21 cellular contexts compared by ENCODE assay signal in genomic region chr15:28937271-28937670, GRCh38. TPM values are rescaled to one million over a fixed set of nuclear protein-coding genes. Genes with fewer than 3 reads are reported as not detected.
DNase-seq lines count a peak whose midpoint lies in the region; ATAC-seq and TF ChIP-seq lines count a peak whose summit lies in the region.
"Had no signal": no experiment of that assay in that cellular context is flagged by ENCODE, and none has a peak within 500 bp of the region (broad histone marks: within the 10 kb centered on the region; RNA-seq: fewer than 3 reads in every experiment).

No MANE protein-coding gene starts in this region.

- H3K14ac ChIP-seq in neuronal stem cell (ENCODE audit: low read length) = peak overlapping the region; percentile 63

- H3K27me3 Mint-ChIP-seq in activated CD4-positive, alpha-beta T cell treated with anti-CD3 and anti-CD28 coated beads, Interleukin-2, amount 10 ng/mL, durations not matched to agents 7 days and 5 days = no peaks in the 10 kb centered on the region
- H3K27me3 Mint-ChIP-seq in CD8-positive, alpha-beta memory T cell = peaks cover 0 to 4% of the 10 kb centered on the region in 2 donors
- H3K27me3 Mint-ChIP-seq in activated naive CD8-positive, alpha-beta T cell treated with anti-CD3 and anti-CD28 coated beads, Interleukin-2, amount 50 U/mL, for 24 hours = no peaks in the 10 kb centered on the region

- peak overlapping the region; percentile 50 for H3K4me3 Mint-ChIP-seq in activated CD4-positive, alpha-beta T cell treated with anti-CD3 and anti-CD28 coated beads, Interleukin-2, amount 10 ng/mL, durations not matched to agents 7 days and 5 days
- peak overlapping the region; percentile 17 to 87 (median 76) for H3K4me3 Mint-ChIP-seq in CD8-positive, alpha-beta memory T cell
- peak overlapping the region; percentile 41 for H3K4me3 Mint-ChIP-seq in activated naive CD8-positive, alpha-beta T cell treated with anti-CD3 and anti-CD28 coated beads, Interleukin-2, amount 50 U/mL, for 24 hours

- H3K18ac ChIP-seq in neuronal stem cell (ENCODE audit: low read length) = no peak overlapping the region

- H2BK15ac ChIP-seq in neuronal stem cell (ENCODE audit: low read length) = no peak overlapping the region

- DNase-seq in activated CD4-positive, alpha-beta T cell treated with anti-CD3 and anti-CD28 coated beads, Interleukin-2, amount 10 ng/mL, durations not matched to agents 7 days and 5 days = no peak
- no peak for DNase-seq in activated CD4-positive, alpha-beta T cell treated with anti-CD3 and anti-CD28 coated beads, Interleukin-2, amount 50 U/mL, for 4 hours
- no peak for DNase-seq in CD8-positive, alpha-beta memory T cell
- no peak for DNase-seq in activated naive CD8-positive, alpha-beta T cell treated with anti-CD3 and anti-CD28 coated beads, Interleukin-2, amount 50 U/mL, for 24 hours
- DNase-seq in neuronal stem cell (ENCODE audit: low spot score) (no peak), suprapubic skin (ENCODE audit: low spot score in 2 of 2) (no peak), NCI-H526 (lab: John Stamatoyannopoulos, UW) (no peak)
- DNase-seq: activated effector memory CD4-positive, alpha-beta T cell treated with Interleukin-2 at 50 U/mL for 16 hours; central memory CD4-positive, alpha-beta T cell; DMS153; foreskin fibroblast; GM23248; NCI-H187; NCI-H2227 treated with DMSO at 0.1 percent for 48 hours; occipital lobe; SHP77; stimulated activated CD4-positive, alpha-beta T cell treated with anti-CD3 and anti-CD28 coated beads, Interleukin-4, amount 100 ng/mL, for 24 hours had no signal

- peak overlapping the region; percentile 30 for H3K9ac ChIP-seq in neuronal stem cell (ENCODE audit: low read depth, low read length, poor library complexity)
- H3K9ac ChIP-seq: GM23248 had no signal

- peaks cover 92% of the 10 kb centered on the region for H3K4me1 ChIP-seq in CD8-positive, alpha-beta memory T cell (ENCODE audit: insufficient read depth, low read length)
- H3K4me1 ChIP-seq in neuronal stem cell (ENCODE audit: control insufficient read depth in 2 of 2, insufficient read depth in 1 of 2, low read depth in 1 of 2, low read length in 2 of 2) (no peaks in the 10 kb centered on the region), suprapubic skin (no peaks in the 10 kb centered on the region)
- H3K4me1 ChIP-seq: A549, ascending aorta had no signal

- no peak for TF ChIP-seq POLR2A in suprapubic skin (IDR thresholded peaks at IDR 0.05)

- H3K23ac ChIP-seq in neuronal stem cell (ENCODE audit: low read depth, low read length, poor library complexity) = no peak overlapping the region

- no peak for ATAC-seq in activated naive CD8-positive, alpha-beta T cell treated with anti-CD3 and anti-CD28 coated beads, Interleukin-2, amount 50 U/mL, for 24 hours
- no peak for ATAC-seq in GM19351 (IDR thresholded peaks at IDR 0.05; ENCODE audit: unreplicated experiment)
- ATAC-seq: A549, K562 had no signal

- H3K9me3 ChIP-seq in CD8-positive, alpha-beta memory T cell (ENCODE audit: low read length) = no peaks in the 10 kb centered on the region
- H3K9me3 ChIP-seq in neuronal stem cell (replicated peaks in 1 of 2; ENCODE audit: control insufficient read depth in 2 of 2, insufficient read depth in 1 of 2, low read depth in 1 of 2, low read length in 2 of 2) = peaks cover 8 to 19% of the 10 kb centered on the region in 2 donors
- H3K9me3 ChIP-seq in suprapubic skin = no peaks in the 10 kb centered on the region
- H3K9me3 ChIP-seq: A549, ascending aorta had no signal

- H4K91ac ChIP-seq in neuronal stem cell (ENCODE audit: low read depth, low read length, poor library complexity) = no peak overlapping the region

- H3K4me1 Mint-ChIP-seq in activated CD4-positive, alpha-beta T cell treated with anti-CD3 and anti-CD28 coated beads, Interleukin-2, amount 10 ng/mL, durations not matched to agents 7 days and 5 days = peaks cover 67% of the 10 kb centered on the region
- peaks cover 64 to 92% (median 78%) of the 10 kb centered on the region in 3 donors for H3K4me1 Mint-ChIP-seq in CD8-positive, alpha-beta memory T cell
- peaks cover 86% of the 10 kb centered on the region for H3K4me1 Mint-ChIP-seq in activated naive CD8-positive, alpha-beta T cell treated with anti-CD3 and anti-CD28 coated beads, Interleukin-2, amount 50 U/mL, for 24 hours

- H3K36me3 Mint-ChIP-seq in activated CD4-positive, alpha-beta T cell treated with anti-CD3 and anti-CD28 coated beads, Interleukin-2, amount 10 ng/mL, durations not matched to agents 7 days and 5 days (ENCODE audit: low read depth) = peaks cover 6% of the 10 kb centered on the region
- peaks cover 0 to 14% (median 5%) of the 10 kb centered on the region in 3 donors for H3K36me3 Mint-ChIP-seq in CD8-positive, alpha-beta memory T cell
- H3K36me3 Mint-ChIP-seq in activated naive CD8-positive, alpha-beta T cell treated with anti-CD3 and anti-CD28 coated beads, Interleukin-2, amount 50 U/mL, for 24 hours (ENCODE audit: low read depth) = peaks cover 7% of the 10 kb centered on the region

- no peak overlapping the region for H2BK5ac ChIP-seq in neuronal stem cell (ENCODE audit: low read length)

- H4K8ac ChIP-seq in neuronal stem cell (ENCODE audit: low read depth, low read length) = no peak overlapping the region

- TF ChIP-seq CTCF in suprapubic skin (IDR thresholded peaks at IDR 0.05) = no peak

- H3K36me3 ChIP-seq in CD8-positive, alpha-beta memory T cell (ENCODE audit: insufficient read depth, low read length) = peaks cover 4% of the 10 kb centered on the region
- H3K36me3 ChIP-seq in neuronal stem cell (replicated peaks in 1 of 2; ENCODE audit: control insufficient read depth in 2 of 2, insufficient read depth in 2 of 2, low read length in 2 of 2) (peaks cover 2 to 23% of the 10 kb centered on the region in 2 donors), suprapubic skin (no peaks in the 10 kb centered on the region)
- H3K36me3 ChIP-seq: ascending aorta had no signal

- POLR2A ChIA-PET in activated CD4-positive, alpha-beta T cell treated with anti-CD3 and anti-CD28 coated beads, Interleukin-2, amount 10 ng/mL, durations not matched to agents 7 days and 5 days (lab: Charles Lee) = no interaction called here
- POLR2A ChIA-PET in CD8-positive, alpha-beta memory T cell (lab: Charles Lee) = interaction anchor here (1.5 to 2.0 kb wide), 2 partner anchors 11 to 16 kb away, joined by 3 to 7 read pairs; no protein-coding TSS in a partner anchor

- no peak for TF ChIP-seq EP300 in suprapubic skin (IDR thresholded peaks at IDR 0.05)

- H3K27ac ChIP-seq in CD8-positive, alpha-beta memory T cell (ENCODE audit: low read depth, low read length) = no peak overlapping the region
- H3K27ac ChIP-seq in neuronal stem cell (replicated peaks; ENCODE audit: low read length) (no peak overlapping the region), suprapubic skin (no peak overlapping the region)
- H3K27ac ChIP-seq: A549, ascending aorta, GM23248 had no signal

- no peaks in the 10 kb centered on the region for H3K27me3 ChIP-seq in CD8-positive, alpha-beta memory T cell (ENCODE audit: insufficient read depth, low read length, poor library complexity, severe bottlenecking)
- H3K27me3 ChIP-seq in neuronal stem cell (ENCODE audit: control insufficient read depth in 3 of 3, insufficient read depth in 3 of 3, low read depth in 1 of 3, low read length in 3 of 3) (no peaks in the 10 kb centered on the region), suprapubic skin (no peaks in the 10 kb centered on the region)
- H3K27me3 ChIP-seq: ascending aorta had no signal

- peaks cover 3% of the 10 kb centered on the region for H3K9me3 Mint-ChIP-seq in activated CD4-positive, alpha-beta T cell treated with anti-CD3 and anti-CD28 coated beads, Interleukin-2, amount 10 ng/mL, durations not matched to agents 7 days and 5 days
- no peaks in the 10 kb centered on the region for H3K9me3 Mint-ChIP-seq in CD8-positive, alpha-beta memory T cell
- no peaks in the 10 kb centered on the region for H3K9me3 Mint-ChIP-seq in activated naive CD8-positive, alpha-beta T cell treated with anti-CD3 and anti-CD28 coated beads, Interleukin-2, amount 50 U/mL, for 24 hours

- no peak overlapping the region for H3K4me2 ChIP-seq in neuronal stem cell (ENCODE audit: insufficient read depth, low read length, poor library complexity, severe bottlenecking)
- H3K4me2 ChIP-seq: A549 had no signal

- peak overlapping the region; percentile 88 for H3K27ac Mint-ChIP-seq in activated CD4-positive, alpha-beta T cell treated with anti-CD3 and anti-CD28 coated beads, Interleukin-2, amount 10 ng/mL, durations not matched to agents 7 days and 5 days
- H3K27ac Mint-ChIP-seq in CD8-positive, alpha-beta memory T cell = peak overlapping the region; percentile 82 to 98 (median 91)
- H3K27ac Mint-ChIP-seq in activated naive CD8-positive, alpha-beta T cell treated with anti-CD3 and anti-CD28 coated beads, Interleukin-2, amount 50 U/mL, for 24 hours = peak overlapping the region; percentile 27

- H2BK12ac ChIP-seq in neuronal stem cell (ENCODE audit: low read length) = no peak overlapping the region

- peaks cover 3% of the 10 kb centered on the region for H3K79me1 ChIP-seq in neuronal stem cell (ENCODE audit: low read depth, low read length)

- peak overlapping the region; percentile 52 for H2AK5ac ChIP-seq in neuronal stem cell (ENCODE audit: low read depth, low read length)

- CTCF ChIA-PET in activated CD4-positive, alpha-beta T cell treated with anti-CD3 and anti-CD28 coated beads, Interleukin-2, amount 10 ng/mL, durations not matched to agents 7 days and 5 days (lab: Charles Lee) = interaction anchor here (1.0 kb wide), 1 partner anchor 23 kb away, joined by 3 read pairs; no protein-coding TSS in a partner anchor
- CTCF ChIA-PET in CD8-positive, alpha-beta memory T cell (lab: Charles Lee) = interaction anchor here (0.8 to 4.9 kb wide), 9 partner anchors 12 to 152 kb away, joined by 3 to 31 read pairs (median 4); no protein-coding TSS in a partner anchor

- peak overlapping the region; percentile 5 for H3K4me3 ChIP-seq in CD8-positive, alpha-beta memory T cell (ENCODE audit: low read length)
- no peak overlapping the region for H3K4me3 ChIP-seq in neuronal stem cell (ENCODE audit: low read length in 2 of 2)
- H3K4me3 ChIP-seq in suprapubic skin = no peak overlapping the region
- H3K4me3 ChIP-seq: A549, ascending aorta, GM23248, K562 had no signal

- WGBS in neuronal stem cell (ENCODE audit: extremely low coverage in 2 of 2, insufficient read length in 2 of 2, insufficient replicate concordance in 1 of 2), 2 donors = no CpG with 5 or more reads among the region's 8 CpGs
- 83% methylated on average over 4 of the region's 8 CpGs for WGBS in suprapubic skin

- no peak overlapping the region for H2BK120ac ChIP-seq in neuronal stem cell (ENCODE audit: low read depth, low read length)

- no peak overlapping the region for H3K4ac ChIP-seq in neuronal stem cell (ENCODE audit: low read length)

- no peak overlapping the region for H2AFZ ChIP-seq in neuronal stem cell (ENCODE audit: low read length)
- H2AFZ ChIP-seq: GM23248 had no signal

RNA-seq across cellular contexts. Expression of gene APBA2, which starts 51.5 kb away (rescaled TPM):
- total RNA-seq in activated CD4-positive, alpha-beta T cell treated with anti-CD3 and anti-CD28 coated beads, Interleukin-2, amount 10 ng/mL, durations not matched to agents 7 days and 5 days = 10 to 100 TPM; 19.2 to 21.2 TPM
- total RNA-seq in CD8-positive, alpha-beta memory T cell = 10 to 100 TPM; 15.7 to 18.0 TPM
- 38.8 TPM for polyA plus RNA-seq in CD8-positive, alpha-beta memory T cell
- 30.6 TPM for polyA plus RNA-seq in neuronal stem cell (2013, experiment 1 of 2)
- polyA plus RNA-seq in neuronal stem cell (2013, experiment 2 of 2) = 29.0 TPM
- total RNA-seq in suprapubic skin = 1 to 10 TPM; 1.3 to 7.0 (median 2.4) TPM

Comparison
In these comparisons a context has a peak if more than half of its experiments do, and no peak if none do; other contexts are left out.
1. H3K27ac Mint-ChIP-seq: peak in every context shown above with its lines; median percentile 91 in CD8-positive, alpha-beta memory T cell; 88 in activated CD4-positive, alpha-beta T cell treated with anti-CD3 and anti-CD28 coated beads, Interleukin-2, amount 10 ng/mL, durations not matched to agents 7 days and 5 days; 27 in activated naive CD8-positive, alpha-beta T cell treated with anti-CD3 and anti-CD28 coated beads, Interleukin-2, amount 50 U/mL, for 24 hours.